ENCODE assay signal across 10 cellular contexts in the genomic region with DNA sequence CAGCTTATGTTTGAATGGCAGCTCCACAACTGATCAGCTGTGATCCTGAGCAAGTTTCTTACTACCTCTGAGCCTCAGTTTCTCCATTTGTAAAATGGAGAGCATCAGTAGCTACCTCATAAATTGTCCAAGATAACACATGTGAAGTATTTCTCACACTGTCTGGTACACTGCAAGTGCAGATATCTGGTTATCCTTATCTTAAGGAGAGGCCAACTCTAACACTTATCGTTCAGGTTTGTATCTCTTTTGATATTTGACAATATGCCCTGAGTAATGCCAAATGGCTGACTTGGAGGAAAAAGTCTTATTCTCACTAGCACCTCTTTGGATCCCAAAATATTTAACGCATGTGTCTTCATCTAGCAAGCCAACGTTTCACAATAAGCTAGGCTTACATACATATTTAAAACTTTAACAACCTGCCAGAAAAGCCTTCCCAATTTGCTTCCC. TPM values are rescaled to one million over a fixed set of nuclear protein-coding genes. Genes with fewer than 3 reads are reported as not detected.
DNase-seq lines count a peak whose midpoint lies in the region; ATAC-seq and TF ChIP-seq lines count a peak whose summit lies in the region.
"Had no signal": no experiment of that assay in that cellular context is flagged by ENCODE, and none has a peak within 500 bp of the region (broad histone marks: within the 10 kb centered on the region; RNA-seq: fewer than 3 reads in every experiment).

No MANE protein-coding gene starts in this region.

- no peak overlapping the region for H3K4me3 ChIP-seq in CD4-positive, CD25-positive, alpha-beta regulatory T cell (ENCODE audit: low read depth, low read length)
- H3K4me3 ChIP-seq in adrenal gland = peak overlapping the region in 1 of 4 donors; percentile 71
- H3K4me3 ChIP-seq in fibroblast of villous mesenchyme (ENCODE audit: low read depth, low read length) = peak overlapping the region; percentile 40
- H3K4me3 ChIP-seq in sigmoid colon = peak overlapping the region; percentile 71 to 92 (median 78)
- H3K4me3 ChIP-seq in CD4-positive, alpha-beta memory T cell (ENCODE audit: low read length in 2 of 2) = no peak overlapping the region

- no peaks in the 10 kb centered on the region for H3K9me3 ChIP-seq in CD4-positive, CD25-positive, alpha-beta regulatory T cell (ENCODE audit: control insufficient read depth in 2 of 2, low read length in 2 of 2)
- H3K9me3 ChIP-seq in adrenal gland (replicated peaks in 1 of 3) = no peaks in the 10 kb centered on the region
- H3K9me3 ChIP-seq in sigmoid colon = no peaks in the 10 kb centered on the region
- no peaks in the 10 kb centered on the region for H3K9me3 ChIP-seq in CD4-positive, alpha-beta memory T cell (ENCODE audit: control insufficient read depth in 1 of 2, low read length in 2 of 2)

- H3K27me3 Mint-ChIP-seq in CD4-positive, CD25-positive, alpha-beta regulatory T cell = no peaks in the 10 kb centered on the region
- no peaks in the 10 kb centered on the region for H3K27me3 Mint-ChIP-seq in CD4-positive, alpha-beta memory T cell
- H3K27me3 Mint-ChIP-seq: activated naive CD4-positive, alpha-beta T cell treated with anti-CD3 and anti-CD28 coated beads, Interleukin-2, amount 10 ng/mL, durations not matched to agents 7 days and 5 days had no signal

- peaks cover 3% of the 10 kb centered on the region for H3K36me3 Mint-ChIP-seq in CD4-positive, CD25-positive, alpha-beta regulatory T cell
- peaks cover 0 to 4% of the 10 kb centered on the region in 2 donors for H3K36me3 Mint-ChIP-seq in CD4-positive, alpha-beta memory T cell

- ATAC-seq in CD4-positive, CD25-positive, alpha-beta regulatory T cell (ENCODE audit: low read depth in 2 of 2) = no peak
- ATAC-seq in left colon = no peak

- WGBS in adrenal gland, 4 donors = 55 to 71% (median 62%) methylated on average over 3 of the region's 3 CpGs
- 78 to 83% methylated on average over 3 of the region's 3 CpGs for WGBS in sigmoid colon, 2 donors

- H3K27me3 ChIP-seq in CD4-positive, CD25-positive, alpha-beta regulatory T cell (ENCODE audit: control insufficient read depth, insufficient read depth, low read length) = no peaks in the 10 kb centered on the region
- H3K27me3 ChIP-seq in adrenal gland (no peaks in the 10 kb centered on the region), sigmoid colon (no peaks in the 10 kb centered on the region)
- H3K27me3 ChIP-seq in CD4-positive, alpha-beta memory T cell (ENCODE audit: insufficient read depth, low read length) = no peaks in the 10 kb centered on the region

- no peak overlapping the region for H3K27ac ChIP-seq in CD4-positive, CD25-positive, alpha-beta regulatory T cell (ENCODE audit: insufficient read depth, low read length, poor library complexity, severe bottlenecking)
- H3K27ac ChIP-seq in adrenal gland (peak overlapping the region in 4 of 5 donors; percentile 2 to 92 (median 65)), sigmoid colon (peak overlapping the region; percentile 92 to 98 (median 96))
- H3K27ac ChIP-seq in CD4-positive, alpha-beta memory T cell (ENCODE audit: low read depth, low read length) = no peak overlapping the region

- intact Hi-C loops in adrenal gland (cut with DNase I) = no loop called here
- intact Hi-C loops in sigmoid colon (cut with DNase I) = no loop called here
- intact Hi-C loops in left colon (cut with DNase I, micrococcal nuclease) = no loop called here
- intact Hi-C loops in CD4-positive, alpha-beta memory T cell (cut with micrococcal nuclease) = no loop called here

- H3K27ac Mint-ChIP-seq in CD4-positive, CD25-positive, alpha-beta regulatory T cell = peak overlapping the region in 1 of 3 donors; percentile 14
- no peak overlapping the region for H3K27ac Mint-ChIP-seq in CD4-positive, alpha-beta memory T cell
- H3K27ac Mint-ChIP-seq: activated naive CD4-positive, alpha-beta T cell treated with anti-CD3 and anti-CD28 coated beads, Interleukin-2, amount 10 ng/mL, durations not matched to agents 7 days and 5 days had no signal

- peak overlapping the region in 3 of 4 donors; percentile 21 to 61 (median 60) for H3K4me3 Mint-ChIP-seq in CD4-positive, CD25-positive, alpha-beta regulatory T cell
- no peak overlapping the region for H3K4me3 Mint-ChIP-seq in CD4-positive, alpha-beta memory T cell
- H3K4me3 Mint-ChIP-seq: activated naive CD4-positive, alpha-beta T cell treated with anti-CD3 and anti-CD28 coated beads, Interleukin-2, amount 10 ng/mL, durations not matched to agents 7 days and 5 days had no signal

- no peak for TF ChIP-seq POLR2A in adrenal gland (IDR thresholded peaks at IDR 0.05)
- no peak for TF ChIP-seq POLR2A in sigmoid colon (IDR thresholded peaks at IDR 0.05)

- DNase-seq in CD4-positive, CD25-positive, alpha-beta regulatory T cell = no peak
- DNase-seq in adrenal gland = no peak
- peak; percentile 95 for DNase-seq in fibroblast of villous mesenchyme (ENCODE audit: low read depth)
- DNase-seq in sigmoid colon = peak; percentile 15
- DNase-seq in AG20443 (ENCODE audit: low spot score) = no peak
- DNase-seq in left colon = no peak
- DNase-seq in retina = no peak
- DNase-seq in CD4-positive, alpha-beta memory T cell = no peak
- DNase-seq: activated naive CD4-positive, alpha-beta T cell treated with anti-CD3 and anti-CD28 coated beads, Interleukin-2, amount 10 ng/mL, durations not matched to agents 7 days and 5 days; head of caudate nucleus had no signal

- POLR2A ChIA-PET in CD4-positive, alpha-beta memory T cell (lab: Charles Lee; ENCODE audit: partially characterized antibody) = interaction anchor here (0.9 to 5.0 kb wide), 2 partner anchors 9 to 23 kb away, joined by 3 to 40 read pairs; no protein-coding TSS in a partner anchor

- H3K36me3 ChIP-seq in CD4-positive, CD25-positive, alpha-beta regulatory T cell (ENCODE audit: control insufficient read depth, insufficient read depth, low read length) = peaks cover 1% of the 10 kb centered on the region
- H3K36me3 ChIP-seq in adrenal gland (replicated peaks in 1 of 2) = no peaks in the 10 kb centered on the region
- peaks cover 0 to 11% (median 5%) of the 10 kb centered on the region in 4 donors for H3K36me3 ChIP-seq in sigmoid colon
- no peaks in the 10 kb centered on the region for H3K36me3 ChIP-seq in CD4-positive, alpha-beta memory T cell (ENCODE audit: insufficient read depth, low read length)

- no peaks in the 10 kb centered on the region for H3K9me3 Mint-ChIP-seq in CD4-positive, CD25-positive, alpha-beta regulatory T cell
- no peaks in the 10 kb centered on the region for H3K9me3 Mint-ChIP-seq in CD4-positive, alpha-beta memory T cell
- H3K9me3 Mint-ChIP-seq: activated naive CD4-positive, alpha-beta T cell treated with anti-CD3 and anti-CD28 coated beads, Interleukin-2, amount 10 ng/mL, durations not matched to agents 7 days and 5 days had no signal

- CTCF ChIA-PET in CD4-positive, alpha-beta memory T cell (lab: Charles Lee; ENCODE audit: partially characterized antibody) = interaction anchor here (1.1 to 24.2 kb wide), 3 partner anchors 8 to 18 kb away, joined by 3 to 714 read pairs (median 110); no protein-coding TSS in a partner anchor

- H3K4me1 Mint-ChIP-seq in CD4-positive, CD25-positive, alpha-beta regulatory T cell = peaks cover 15 to 57% (median 33%) of the 10 kb centered on the region in 4 donors
- peaks cover 28 to 60% (median 40%) of the 10 kb centered on the region in 4 donors for H3K4me1 Mint-ChIP-seq in CD4-positive, alpha-beta memory T cell

- TF ChIP-seq CTCF in adrenal gland (IDR thresholded peaks at IDR 0.05) (no peak), fibroblast of villous mesenchyme (IDR thresholded peaks at IDR 0.05; ENCODE audit: insufficient read depth, low read depth, low read length) (no peak), sigmoid colon (IDR thresholded peaks at IDR 0.05) (no peak)

- TF ChIP-seq EP300 in sigmoid colon (IDR thresholded peaks at IDR 0.05) = peak in 1 of 4 donors; percentile 24

- H3K4me1 ChIP-seq in CD4-positive, CD25-positive, alpha-beta regulatory T cell (ENCODE audit: control insufficient read depth, insufficient read depth, low read length, poor library complexity, severe bottlenecking) = peaks cover 27% of the 10 kb centered on the region
- H3K4me1 ChIP-seq in adrenal gland (replicated peaks in 1 of 2) (peaks cover 0 to 35% of the 10 kb centered on the region in 2 donors), sigmoid colon (peaks cover 0 to 72% (median 63%) of the 10 kb centered on the region in 4 donors)
- peaks cover 37% of the 10 kb centered on the region for H3K4me1 ChIP-seq in CD4-positive, alpha-beta memory T cell (ENCODE audit: insufficient read depth, low read length)

RNA-seq across cellular contexts. Expression of gene CSRP1, which starts 2.7 kb away (rescaled TPM):
- total RNA-seq in CD4-positive, CD25-positive, alpha-beta regulatory T cell = 63.8 TPM
- 100 to 1,000 TPM in 1 of 4 donors, 10 to 100 TPM in 3; 70.7 to 115 (median 84.7) TPM for polyA plus RNA-seq in CD4-positive, CD25-positive, alpha-beta regulatory T cell
- total RNA-seq in adrenal gland = 100 to 1,000 TPM in 5 of 8 donors, 10 to 100 TPM in 3; 67.6 to 470 (median 200) TPM
- polyA plus RNA-seq in adrenal gland = 100 to 1,000 TPM in 2 of 3 donors, 10 to 100 TPM in 1; 85.6 to 159 (median 156) TPM
- 931 and 941 TPM in 2 replicates for total RNA-seq in fibroblast of villous mesenchyme
- 1,000 to 10,000 TPM; 4,737 to 8,467 (median 6,048) TPM for total RNA-seq in sigmoid colon
- polyA plus RNA-seq in sigmoid colon = 100 to 1,000 TPM; 189 to 296 (median 264) TPM
- total RNA-seq in left colon = 100 to 1,000 TPM; 131 to 355 TPM
- 10 to 100 TPM; 34.2 to 36.0 TPM for total RNA-seq in CD4-positive, alpha-beta memory T cell
- polyA plus RNA-seq in CD4-positive, alpha-beta memory T cell = 10 to 100 TPM; 74.6 to 79.3 TPM

RNA-seq across cellular contexts. Expression of gene NAV1, which starts 34.7 kb away (rescaled TPM):
- total RNA-seq in CD4-positive, CD25-positive, alpha-beta regulatory T cell = 4.9 TPM
- 1 to 10 TPM in 2 of 4 donors, under 1 TPM in 2; 0.39 to 1.7 (median 1.3) TPM for polyA plus RNA-seq in CD4-positive, CD25-positive, alpha-beta regulatory T cell
- 10 to 100 TPM; 12.4 to 21.9 (median 17.1) TPM for total RNA-seq in adrenal gland
- polyA plus RNA-seq in adrenal gland = 10 to 100 TPM in 1 of 3 donors, 1 to 10 TPM in 2; 3.0 to 11.3 (median 4.4) TPM
- 37.6 and 48.6 TPM in 2 replicates for total RNA-seq in fibroblast of villous mesenchyme
- total RNA-seq in sigmoid colon = 10 to 100 TPM; 17.1 to 44.9 (median 20.9) TPM
- polyA plus RNA-seq in sigmoid colon = 1 to 10 TPM; 1.8 to 8.2 (median 3.0) TPM
- 10 to 100 TPM; 13.6 to 25.1 TPM for total RNA-seq in left colon
- total RNA-seq in CD4-positive, alpha-beta memory T cell = 1 to 10 TPM; 4.7 TPM
- polyA plus RNA-seq in CD4-positive, alpha-beta memory T cell = 1 to 10 TPM in 1 of 2 donors, under 1 TPM in 1; 0.29 to 2.8 TPM

RNA-seq across cellular contexts. Expression of gene PHLDA3, which starts 35.2 kb away (rescaled TPM):
- total RNA-seq in CD4-positive, CD25-positive, alpha-beta regulatory T cell = 2.1 TPM
- polyA plus RNA-seq in CD4-positive, CD25-positive, alpha-beta regulatory T cell = 1 to 10 TPM in 2 of 4 donors, under 1 TPM in 2; 0.62 to 2.1 (median 1.1) TPM
- total RNA-seq in adrenal gland (10 to 100 TPM; 14.5 to 64.7 (median 30.6) TPM), fibroblast of villous mesenchyme (65.1 and 70.0 TPM in 2 replicates), sigmoid colon (100 to 1,000 TPM in 2 of 4 donors, 10 to 100 TPM in 2; 93.4 to 135 (median 108) TPM), left colon (10 to 100 TPM; 13.1 to 19.3 TPM)
- polyA plus RNA-seq in adrenal gland (10 to 100 TPM in 2 of 3 donors, 1 to 10 TPM in 1; 2.1 to 30.7 (median 30.4) TPM), sigmoid colon (10 to 100 TPM in 1 of 3 donors, 1 to 10 TPM in 2; 3.2 to 20.8 (median 9.6) TPM)
- 1 to 10 TPM; 7.0 to 7.8 TPM for total RNA-seq in CD4-positive, alpha-beta memory T cell
- 1 to 10 TPM in 1 of 2 donors, under 1 TPM in 1; 0.30 to 1.1 TPM for polyA plus RNA-seq in CD4-positive, alpha-beta memory T cell

Comparison
In these comparisons a context has a peak if more than half of its experiments do, and no peak if none do; other contexts are left out.
1. DNase-seq: peak in fibroblast of villous mesenchyme (single experiment) and sigmoid colon (single experiment); none in CD4-positive, CD25-positive, alpha-beta regulatory T cell (0 of 3), adrenal gland (0 of 7), AG20443 (single experiment), left colon (0 of 2), retina (single experiment) and CD4-positive, alpha-beta memory T cell (0 of 5).
2. H3K27ac ChIP-seq: peak in adrenal gland (4 of 5) and sigmoid colon (4 of 4); none in CD4-positive, CD25-positive, alpha-beta regulatory T cell (single experiment) and CD4-positive, alpha-beta memory T cell (single experiment).
3. H3K4me3 ChIP-seq: peak in fibroblast of villous mesenchyme (single experiment) and sigmoid colon (4 of 4); none in CD4-positive, CD25-positive, alpha-beta regulatory T cell (single experiment) and CD4-positive, alpha-beta memory T cell (0 of 2).
4. H3K4me3 Mint-ChIP-seq: peak in CD4-positive, CD25-positive, alpha-beta regulatory T cell (3 of 4); none in CD4-positive, alpha-beta memory T cell (0 of 8).